Comparison of ENCODE assay signal across 12 cellular contexts in genomic region chr17:3511841-3512511, GRCh38. TPM values are rescaled to one million over a fixed set of nuclear protein-coding genes. Genes with fewer than 3 reads are reported as not detected.
DNase-seq lines count a peak whose midpoint lies in the region; TF ChIP-seq lines count a peak whose summit lies in the region.
"Had no signal": no experiment of that assay in that cellular context is flagged by ENCODE, and none has a peak within 500 bp of the region (broad histone marks: within the 10 kb centered on the region; RNA-seq: fewer than 3 reads in every experiment).

No MANE protein-coding gene starts in this region.

- H3K4me2 ChIP-seq in fibroblast of lung (ENCODE audit: extremely low read depth, insufficient read depth, low read length): peak overlapping the region; percentile 59

- no peak overlapping the region for H2AFZ ChIP-seq in fibroblast of lung (ENCODE audit: low read length)

- H3K36me3 ChIP-seq in Peyer's patch (no peaks in the 10 kb centered on the region), fibroblast of lung (ENCODE audit: control insufficient read depth, insufficient read depth, low read length) (no peaks in the 10 kb centered on the region), suprapubic skin (no peaks in the 10 kb centered on the region)

- no peak overlapping the region for H3K9ac ChIP-seq in fibroblast of lung (ENCODE audit: insufficient read depth, low read length)

- DNase-seq in Peyer's patch (no peak), fibroblast of lung (ENCODE audit: low read depth in 2 of 2) (peak in 1 of 2 donors; percentile 32), mesenteric fat pad (ENCODE audit: low spot score) (peak; percentile 60), suprapubic skin (ENCODE audit: low spot score in 2 of 2) (peak in 1 of 2 donors; percentile 71), NCI-H2081 (lab: John Stamatoyannopoulos, UW) (no peak), KG1 (lab: John Stamatoyannopoulos, UW) (no peak), AML-193 (lab: John Stamatoyannopoulos, UW) (no peak), NCI-H2196 (lab: John Stamatoyannopoulos, UW; ENCODE audit: unreplicated experiment) (no peak)
- DNase-seq: activated CD8-positive, alpha-beta memory T cell treated with anti-CD3 and anti-CD28 coated beads, Interleukin-2, amount 50 U/mL, for 48 hours; activated naive CD8-positive, alpha-beta T cell treated with anti-CD3 and anti-CD28 coated beads, Interleukin-2, amount 10 ng/mL, durations not matched to agents 7 days and 5 days had no signal

- H3K27me3 ChIP-seq in Peyer's patch: no peaks in the 10 kb centered on the region
- no peaks in the 10 kb centered on the region for H3K27me3 ChIP-seq in fibroblast of lung (ENCODE audit: control insufficient read depth, insufficient read depth, low read length)
- H3K27me3 ChIP-seq in suprapubic skin: no peaks in the 10 kb centered on the region

- no peaks in the 10 kb centered on the region for H4K20me1 ChIP-seq in fibroblast of lung (ENCODE audit: control insufficient read depth, extremely low read depth, insufficient read depth, low read length)

- 59% methylated on average over 8 of the region's 8 CpGs for WGBS in suprapubic skin

- no peaks in the 10 kb centered on the region for H3K4me1 ChIP-seq in Peyer's patch
- peaks cover 2% of the 10 kb centered on the region for H3K4me1 ChIP-seq in fibroblast of lung (ENCODE audit: control insufficient read depth, extremely low read depth, insufficient read depth, low read length)
- peaks cover 17% of the 10 kb centered on the region for H3K4me1 ChIP-seq in suprapubic skin

- TF ChIP-seq POLR2A in Peyer's patch (IDR thresholded peaks at IDR 0.05) (no peak), suprapubic skin (IDR thresholded peaks at IDR 0.05) (no peak)

- H3K9me3 ChIP-seq in Peyer's patch (no peaks in the 10 kb centered on the region), fibroblast of lung (ENCODE audit: control insufficient read depth, insufficient read depth, low read depth, low read length) (no peaks in the 10 kb centered on the region), suprapubic skin (no peaks in the 10 kb centered on the region)

- no peaks in the 10 kb centered on the region for H3K79me2 ChIP-seq in fibroblast of lung (ENCODE audit: control insufficient read depth, insufficient read depth, low read length)

- H3K4me3 ChIP-seq in Peyer's patch: no peak overlapping the region
- no peak overlapping the region for H3K4me3 ChIP-seq in fibroblast of lung (replicated peaks in 1 of 4; ENCODE audit: control extremely low read depth in 1 of 4, insufficient read depth in 1 of 4, low read depth in 3 of 4, low read length in 4 of 4)
- H3K4me3 ChIP-seq in suprapubic skin: no peak overlapping the region
- H3K4me3 ChIP-seq: SK-N-MC had no signal

- TF ChIP-seq CTCF in Peyer's patch (IDR thresholded peaks at IDR 0.05) (no peak), fibroblast of lung (conservative IDR thresholded peaks at IDR 0.05 in 1 of 2, IDR thresholded peaks at IDR 0.05 in 1 of 2; ENCODE audit: low read depth in 1 of 2, low read length in 2 of 2) (no peak), suprapubic skin (IDR thresholded peaks at IDR 0.05) (no peak)

- no peak for TF ChIP-seq EP300 in suprapubic skin (IDR thresholded peaks at IDR 0.05)

- peak overlapping the region; percentile 15 to 68 (median 36) for H3K27ac ChIP-seq in Peyer's patch
- H3K27ac ChIP-seq in fibroblast of lung (ENCODE audit: insufficient read depth, low read length): no peak overlapping the region
- H3K27ac ChIP-seq in suprapubic skin: peak overlapping the region; percentile 84
- H3K27ac ChIP-seq: SK-N-MC had no signal

RNA-seq across cellular contexts. Expression of gene ASPA, which starts 36.2 kb away (rescaled TPM):
- total RNA-seq in Peyer's patch: 10 to 100 TPM; 11.4 to 27.7 (median 17.0) TPM
- total RNA-seq in fibroblast of lung: 4.6 and 5.4 TPM in 2 replicates
- polyA plus RNA-seq in fibroblast of lung: 1.3 and 1.7 TPM in 2 replicates
- 0.47 and 0.99 TPM in 2 replicates for polyA plus RNA-seq in fibroblast of lung (2012)
- not detected in 2 replicates for polyA minus RNA-seq in fibroblast of lung (ENCODE audit: low replicate concordance)
- 10.1 TPM for total RNA-seq in mesenteric fat pad
- 1 to 10 TPM in 3 of 4 donors, under 1 TPM in 1; 0.98 to 5.4 (median 1.8) TPM for total RNA-seq in suprapubic skin
- total RNA-seq: activated naive CD8-positive, alpha-beta T cell treated with anti-CD3 and anti-CD28 coated beads, Interleukin-2, amount 10 ng/mL, durations not matched to agents 7 days and 5 days; glomerular endothelial cell had no signal

RNA-seq across cellular contexts. Expression of gene SPATA22, which starts 40.4 kb away (rescaled TPM):
- total RNA-seq in Peyer's patch: not detected
- total RNA-seq in fibroblast of lung: 0.17 and 0.51 TPM in 2 replicates
- polyA plus RNA-seq in fibroblast of lung: 0.33 and 0.63 TPM in 2 replicates
- 0.28 and 0.33 TPM in 2 replicates for polyA plus RNA-seq in fibroblast of lung (2012)
- 0.24 TPM in 1 of 2 replicates, not detected in the other for polyA minus RNA-seq in fibroblast of lung (ENCODE audit: low replicate concordance)
- not detected for total RNA-seq in mesenteric fat pad
- not detected for total RNA-seq in suprapubic skin
- total RNA-seq: glomerular endothelial cell had no signal

RNA-seq across cellular contexts. Expression of gene TRPV3, which starts 45.6 kb away (rescaled TPM):
- 10 to 100 TPM in 3 of 4 donors, 1 to 10 TPM in 1; 5.0 to 39.1 (median 16.5) TPM for total RNA-seq in Peyer's patch
- 0.77 and 0.99 TPM in 2 replicates for total RNA-seq in fibroblast of lung
- 0.20 and 0.50 TPM in 2 replicates for polyA plus RNA-seq in fibroblast of lung
- polyA plus RNA-seq in fibroblast of lung (2012): 0.20 and 0.38 TPM in 2 replicates
- not detected in 2 replicates for polyA minus RNA-seq in fibroblast of lung (ENCODE audit: low replicate concordance)
- 1.2 TPM for total RNA-seq in mesenteric fat pad
- 10 to 100 TPM; 25.6 to 45.4 (median 34.4) TPM for total RNA-seq in suprapubic skin
